Comparison of ENCODE assay signal across 1 cellular context in genomic region chr6:144307880-144308279, GRCh38.
TF ChIP-seq lines count a peak whose summit lies in the region.

No MANE protein-coding gene starts in this region.

TF ChIP-seq in GM23338, 12 proteins besides CTCF, POLR2A, EP300 and RAD21 (continued from another document):
- TF ChIP-seq, protein P1, sequence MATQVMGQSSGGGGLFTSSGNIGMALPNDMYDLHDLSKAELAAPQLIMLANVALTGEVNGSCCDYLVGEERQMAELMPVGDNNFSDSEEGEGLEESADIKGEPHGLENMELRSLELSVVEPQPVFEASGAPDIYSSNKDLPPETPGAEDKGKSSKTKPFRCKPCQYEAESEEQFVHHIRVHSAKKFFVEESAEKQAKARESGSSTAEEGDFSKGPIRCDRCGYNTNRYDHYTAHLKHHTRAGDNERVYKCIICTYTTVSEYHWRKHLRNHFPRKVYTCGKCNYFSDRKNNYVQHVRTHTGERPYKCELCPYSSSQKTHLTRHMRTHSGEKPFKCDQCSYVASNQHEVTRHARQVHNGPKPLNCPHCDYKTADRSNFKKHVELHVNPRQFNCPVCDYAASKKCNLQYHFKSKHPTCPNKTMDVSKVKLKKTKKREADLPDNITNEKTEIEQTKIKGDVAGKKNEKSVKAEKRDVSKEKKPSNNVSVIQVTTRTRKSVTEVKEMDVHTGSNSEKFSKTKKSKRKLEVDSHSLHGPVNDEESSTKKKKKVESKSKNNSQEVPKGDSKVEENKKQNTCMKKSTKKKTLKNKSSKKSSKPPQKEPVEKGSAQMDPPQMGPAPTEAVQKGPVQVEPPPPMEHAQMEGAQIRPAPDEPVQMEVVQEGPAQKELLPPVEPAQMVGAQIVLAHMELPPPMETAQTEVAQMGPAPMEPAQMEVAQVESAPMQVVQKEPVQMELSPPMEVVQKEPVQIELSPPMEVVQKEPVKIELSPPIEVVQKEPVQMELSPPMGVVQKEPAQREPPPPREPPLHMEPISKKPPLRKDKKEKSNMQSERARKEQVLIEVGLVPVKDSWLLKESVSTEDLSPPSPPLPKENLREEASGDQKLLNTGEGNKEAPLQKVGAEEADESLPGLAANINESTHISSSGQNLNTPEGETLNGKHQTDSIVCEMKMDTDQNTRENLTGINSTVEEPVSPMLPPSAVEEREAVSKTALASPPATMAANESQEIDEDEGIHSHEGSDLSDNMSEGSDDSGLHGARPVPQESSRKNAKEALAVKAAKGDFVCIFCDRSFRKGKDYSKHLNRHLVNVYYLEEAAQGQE (IDR thresholded peaks at IDR 0.05; ENCODE audit: unreplicated experiment), result no peak
- TF ChIP-seq ETS1 (IDR thresholded peaks at IDR 0.05), result no peak
- no peak for TF ChIP-seq STAT1 (IDR thresholded peaks at IDR 0.05; ENCODE audit: unreplicated experiment)
- TF ChIP-seq CREB1 (CRISPR knock-in tag; IDR thresholded peaks at IDR 0.05; ENCODE audit: low read depth), result no peak
- TF ChIP-seq ZNF114 (CRISPR knock-in tag; IDR thresholded peaks at IDR 0.05), result no peak
- TF ChIP-seq JUNB (IDR thresholded peaks at IDR 0.05; ENCODE audit: unreplicated experiment), result no peak
- no peak for TF ChIP-seq EZH2 (IDR thresholded peaks at IDR 0.05; ENCODE audit: low read depth, unreplicated experiment)
